Comparison of ENCODE assay signal across 1 cellular context in the genomic region with DNA sequence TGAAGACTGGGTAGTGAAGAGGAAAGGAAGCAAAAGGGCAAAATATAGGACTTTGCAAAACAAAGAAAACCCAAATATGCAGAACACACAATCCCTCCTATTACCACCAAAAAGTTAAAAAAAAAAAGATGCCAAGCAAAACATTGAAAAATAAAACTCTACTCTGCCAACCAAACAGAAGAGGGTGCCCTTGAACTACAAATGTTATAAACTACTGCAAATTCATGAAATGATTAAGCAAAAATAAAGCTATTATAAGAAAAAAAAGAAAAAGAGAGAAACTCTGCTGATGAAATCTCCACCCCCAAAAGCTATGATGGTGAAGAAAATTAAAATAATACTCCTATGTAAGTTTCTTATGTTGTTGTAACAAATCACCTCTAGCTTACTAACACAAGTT.
TF ChIP-seq lines count a peak whose summit lies in the region.

No MANE protein-coding gene starts in this region.

TF ChIP-seq in K562, 482 proteins besides CTCF, POLR2A, EP300 and RAD21 (continued from another document):
- TF ChIP-seq, protein P1, sequence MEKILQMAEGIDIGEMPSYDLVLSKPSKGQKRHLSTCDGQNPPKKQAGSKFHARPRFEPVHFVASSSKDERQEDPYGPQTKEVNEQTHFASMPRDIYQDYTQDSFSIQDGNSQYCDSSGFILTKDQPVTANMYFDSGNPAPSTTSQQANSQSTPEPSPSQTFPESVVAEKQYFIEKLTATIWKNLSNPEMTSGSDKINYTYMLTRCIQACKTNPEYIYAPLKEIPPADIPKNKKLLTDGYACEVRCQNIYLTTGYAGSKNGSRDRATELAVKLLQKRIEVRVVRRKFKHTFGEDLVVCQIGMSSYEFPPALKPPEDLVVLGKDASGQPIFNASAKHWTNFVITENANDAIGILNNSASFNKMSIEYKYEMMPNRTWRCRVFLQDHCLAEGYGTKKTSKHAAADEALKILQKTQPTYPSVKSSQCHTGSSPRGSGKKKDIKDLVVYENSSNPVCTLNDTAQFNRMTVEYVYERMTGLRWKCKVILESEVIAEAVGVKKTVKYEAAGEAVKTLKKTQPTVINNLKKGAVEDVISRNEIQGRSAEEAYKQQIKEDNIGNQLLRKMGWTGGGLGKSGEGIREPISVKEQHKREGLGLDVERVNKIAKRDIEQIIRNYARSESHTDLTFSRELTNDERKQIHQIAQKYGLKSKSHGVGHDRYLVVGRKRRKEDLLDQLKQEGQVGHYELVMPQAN (IDR thresholded peaks at IDR 0.05; ENCODE audit: borderline replicate concordance), result no peak
- no peak for TF ChIP-seq KLF1 (tag; IDR thresholded peaks at IDR 0.05)
- TF ChIP-seq ZNF76 (CRISPR knock-in tag; IDR thresholded peaks at IDR 0.05; ENCODE audit: borderline replicate concordance), result no peak
- no peak for TF ChIP-seq ARNT (IDR thresholded peaks at IDR 0.05)
- TF ChIP-seq ZNF24 (IDR thresholded peaks at IDR 0.05), result no peak
- peak; percentile 14; the same call in 1 of the 2 replicates for TF ChIP-seq DEAF1 (CRISPR knock-in tag; IDR thresholded peaks at IDR 0.05)
- no peak for TF ChIP-seq CHD4 (IDR thresholded peaks at IDR 0.05; ENCODE audit: insufficient read depth, insufficient replicate concordance, low read depth, low read length, poor library complexity, severe bottlenecking)
- peak; percentile 65 for TF ChIP-seq ZNF316 (IDR thresholded peaks at IDR 0.05)
- peak; percentile 67 for TF ChIP-seq NFE2 (IDR thresholded peaks at IDR 0.05; ENCODE audit: low read depth)
- no peak for TF ChIP-seq POLR2G (IDR thresholded peaks at IDR 0.05; ENCODE audit: low read depth, low read length)
- no peak for TF ChIP-seq TAF7 (tag; IDR thresholded peaks at IDR 0.05)
- peak; percentile 69 for TF ChIP-seq ZNF384 (IDR thresholded peaks at IDR 0.05; ENCODE audit: low read depth, low read length)
- TF ChIP-seq MAFG (tag; conservative IDR thresholded peaks at IDR 0.05), result peak; percentile 77
- TF ChIP-seq C11orf30 (IDR thresholded peaks at IDR 0.05; ENCODE audit: low read depth), result peak; percentile 76
TF ChIP-seq in K562: peak in this region for 7.
